31 cellular contexts compared by ENCODE assay signal in the genomic region with DNA sequence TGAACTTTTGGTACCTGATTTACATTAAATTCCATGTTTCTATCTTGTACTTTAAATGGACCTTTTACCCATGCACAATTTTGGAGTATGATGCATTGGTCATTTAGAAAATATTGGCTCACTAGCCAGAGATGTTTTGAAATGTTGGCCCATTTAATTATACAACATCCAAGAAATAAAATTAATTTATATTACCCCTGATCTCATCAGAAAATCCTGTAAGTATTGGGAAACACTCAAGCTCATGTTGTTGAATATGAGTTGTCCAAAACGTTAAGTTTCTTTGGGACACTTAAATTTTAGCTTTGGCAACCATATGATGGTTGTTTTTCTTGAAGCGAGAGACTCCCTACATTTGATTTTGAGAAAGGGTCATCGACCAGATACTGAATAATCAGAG.
"Had no signal": no experiment of that assay in that cellular context is flagged by ENCODE, and none has a peak within 500 bp of the region (broad histone marks: within the 10 kb centered on the region; RNA-seq: fewer than 3 reads in every experiment).

No MANE protein-coding gene starts in this region.

- H3K27ac ChIP-seq: ascending aorta, body of pancreas, brain microvascular endothelial cell, breast epithelium, cardiac muscle cell had no signal

- H3K4me1 ChIP-seq: ascending aorta, breast epithelium had no signal

- DNase-seq: activated effector memory CD4-positive, alpha-beta T cell treated with anti-CD3 and anti-CD28 coated beads, Interleukin-2, amount 50 U/mL, for 16 hours; activated effector memory CD4-positive, alpha-beta T cell treated with Interleukin-2 at 50 U/mL for 16 hours; activated gamma-delta T cell; activated gamma-delta T cell treated with Interleukin-2 at 50 U/mL for 16 hours; activated naive CD4-positive, alpha-beta T cell; activated naive CD4-positive, alpha-beta T cell treated with anti-CD3 and anti-CD28 coated beads for 36 hours; activated naive CD4-positive, alpha-beta T cell treated with anti-CD3 and anti-CD28 coated beads, Interleukin-2, amount 10 ng/mL, durations not matched to agents 7 days and 5 days; activated naive CD4-positive, alpha-beta T cell treated with anti-CD3 and anti-CD28 coated beads, Interleukin-2, amount 50 U/mL, for 16 hours; activated naive CD4-positive, alpha-beta T cell treated with Interleukin-2 at 50 U/mL for 16 hours; activated naive CD8-positive, alpha-beta T cell treated with anti-CD3 and anti-CD28 coated beads for 36 hours; activated naive CD8-positive, alpha-beta T cell treated with anti-CD3 and anti-CD28 coated beads, Interleukin-2, amount 10 ng/mL, durations not matched to agents 7 days and 5 days; activated naive CD8-positive, alpha-beta T cell treated with anti-CD3 and anti-CD28 coated beads, Interleukin-2, amount 50 U/mL, for 24 hours; activated T-cell treated with anti-CD3 and anti-CD28 coated beads for 4 hours; activated T-cell treated with anti-CD3 and anti-CD28 coated beads, Interleukin-2, amount 50 U/mL, for 1 hour; activated T-cell treated with anti-CD3 and anti-CD28 coated beads, Interleukin-2, amount 50 U/mL, for 24 hours; activated T-cell treated with anti-CD3 and anti-CD28 coated beads, Interleukin-2, amount 50 U/mL, for 4 hours; activated T-cell treated with anti-CD3 and anti-CD28 coated beads, Interleukin-2, amount 50 U/mL, for 48 hours; activated T-cell treated with anti-CD3 and anti-CD28 coated beads, Interleukin-2, amount 50 U/mL, for 72 hours; amniotic stem cell; amygdala; anterior cingulate cortex; body of pancreas; brain microvascular endothelial cell; caudate nucleus; central memory CD4-positive, alpha-beta T cell; cerebellar nuclear complex had no signal

- ATAC-seq: activated naive CD4-positive, alpha-beta T cell treated with anti-CD3 and anti-CD28 coated beads, Interleukin-2, amount 50 U/mL, for 72 hours; activated naive CD8-positive, alpha-beta T cell treated with anti-CD3 and anti-CD28 coated beads, Interleukin-2, amount 50 U/mL, for 24 hours; activated T-cell treated with anti-CD3 and anti-CD28 coated beads, Interleukin-2, amount 50 U/mL, for 4 hours; activated T-cell treated with anti-CD3 and anti-CD28 coated beads, Interleukin-2, amount 50 U/mL, for 72 hours; activated T-helper 17 cell treated with anti-CD3 and anti-CD28 coated beads, Interleukin-2, amount 50 U/mL, for 72 hours; body of pancreas had no signal

- H3K36me3 ChIP-seq: ascending aorta, brain microvascular endothelial cell, breast epithelium, cardiac muscle cell had no signal

- H3K27me3 ChIP-seq: ascending aorta, body of pancreas, brain microvascular endothelial cell, breast epithelium, cardiac muscle cell had no signal

- H3K4me3 ChIP-seq: ascending aorta, body of pancreas, breast epithelium, cardiac muscle cell had no signal

- H3K9me3 ChIP-seq: ascending aorta, body of pancreas, breast epithelium had no signal
